9 cellular contexts compared by ENCODE assay signal in the genomic region with DNA sequence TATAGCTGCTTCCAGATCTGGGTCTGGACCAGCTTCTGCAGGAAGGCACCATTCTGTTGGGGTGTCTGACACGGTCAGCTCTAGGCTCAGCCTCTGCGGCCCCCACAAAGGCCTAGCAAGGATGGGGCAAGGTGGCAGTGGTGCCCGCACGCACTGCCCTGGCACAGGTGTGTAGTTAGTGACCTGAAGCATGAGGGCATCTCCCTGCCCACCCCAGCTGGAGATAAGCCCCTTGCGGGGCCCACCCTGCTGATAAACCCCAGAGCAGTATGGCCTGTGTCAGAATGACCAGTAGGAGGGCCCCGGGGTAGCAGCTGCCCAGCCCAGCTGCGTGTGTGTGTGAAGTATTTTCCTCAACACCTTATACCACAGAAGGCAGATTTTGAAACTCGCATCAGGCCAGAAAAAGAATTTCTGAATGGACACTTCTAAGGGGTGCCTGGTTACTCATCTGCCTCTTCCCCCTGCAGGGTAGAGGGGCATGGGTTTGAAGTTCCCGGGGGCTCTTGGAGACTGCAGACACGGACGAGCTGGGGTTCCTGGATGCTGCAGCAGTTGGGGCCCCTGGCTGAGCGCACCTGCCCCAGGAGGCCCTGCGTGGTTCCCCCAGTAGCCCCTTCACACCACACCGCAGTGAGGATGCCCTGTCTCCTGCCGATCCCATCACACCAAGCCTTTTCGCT. TPM values are rescaled to one million over a fixed set of nuclear protein-coding genes. Genes with fewer than 3 reads are reported as not detected.
DNase-seq lines count a peak whose midpoint lies in the region; ATAC-seq and TF ChIP-seq lines count a peak whose summit lies in the region.
"Had no signal": no experiment of that assay in that cellular context is flagged by ENCODE, and none has a peak within 500 bp of the region (broad histone marks: within the 10 kb centered on the region; RNA-seq: fewer than 3 reads in every experiment).

No MANE protein-coding gene starts in this region.

- peaks cover 17% of the 10 kb centered on the region for H3K4me1 Mint-ChIP-seq in activated T-helper 2 cell treated with anti-CD3 and anti-CD28 coated beads, Interferon-gamma antibody, Interleukin-2, Interleukin-4, amounts not matched to agents 10 μg/mL and 5 μg/mL and 100 μg/mL, durations not matched to agents 14 hours and 24 hours and 36 hours (ENCODE audit: low read depth)

- H3K27ac ChIP-seq in A673 (ENCODE audit: low read depth, low read length, poor library complexity, severe bottlenecking) (peak overlapping the region; percentile 81), lower lobe of right lung (peak overlapping the region; percentile 65)

- DNase-seq in A673 (ENCODE audit: low spot score), result no peak
- DNase-seq in HCEC 1CT, result peak; percentile 19
- no peak for DNase-seq in activated T-helper 2 cell treated with anti-CD3 and anti-CD28 coated beads, Interferon-gamma antibody, Interleukin-2, Interleukin-4, amounts not matched to agents 10 μg/mL and 5 μg/mL and 100 μg/mL, durations not matched to agents 14 hours and 24 hours and 36 hours (ENCODE audit: low spot score)
- no peak for DNase-seq in lower lobe of right lung
- DNase-seq in NAMALWA (ENCODE audit: low spot score), result no peak
- DNase-seq in SW480 (ENCODE audit: low spot score), result no peak
- DNase-seq: stimulated activated CD4-positive, alpha-beta T cell treated with anti-CD3 and anti-CD28 coated beads, Interleukin-4, amount 100 ng/mL, for 24 hours had no signal

- H3K4me3 ChIP-seq in A673 (ENCODE audit: low read depth, low read length, poor library complexity, severe bottlenecking) (no peak overlapping the region), lower lobe of right lung (no peak overlapping the region)

- POLR2A ChIA-PET in A673 (lab: Charles Lee; ENCODE audit: low non-redundant PET), result no interaction called here

- ATAC-seq in lower lobe of right lung (no peak), GM21717 (IDR thresholded peaks at IDR 0.05; ENCODE audit: unreplicated experiment) (no peak), HG03571 (IDR thresholded peaks at IDR 0.05; ENCODE audit: unreplicated experiment) (no peak)

- CTCF ChIA-PET in A673 (lab: Charles Lee), result no interaction called here

- no peaks in the 10 kb centered on the region for H3K27me3 ChIP-seq in A673 (replicated peaks; ENCODE audit: insufficient read depth, low read depth, low read length, poor library complexity)
- no peaks in the 10 kb centered on the region for H3K27me3 ChIP-seq in lower lobe of right lung (ENCODE audit: low read depth)

- TF ChIP-seq CTCF in A673 (conservative IDR thresholded peaks at IDR 0.05; ENCODE audit: low read depth, low read length) (no peak), lower lobe of right lung (IDR thresholded peaks at IDR 0.05) (no peak)

- peak overlapping the region; percentile 63 for H3K27ac Mint-ChIP-seq in activated T-helper 2 cell treated with anti-CD3 and anti-CD28 coated beads, Interferon-gamma antibody, Interleukin-2, Interleukin-4, amounts not matched to agents 10 μg/mL and 5 μg/mL and 100 μg/mL, durations not matched to agents 14 hours and 24 hours and 36 hours

- peaks cover 67% of the 10 kb centered on the region for H3K36me3 Mint-ChIP-seq in activated T-helper 2 cell treated with anti-CD3 and anti-CD28 coated beads, Interferon-gamma antibody, Interleukin-2, Interleukin-4, amounts not matched to agents 10 μg/mL and 5 μg/mL and 100 μg/mL, durations not matched to agents 14 hours and 24 hours and 36 hours (ENCODE audit: low read depth)

- no TSS peak for BruUV-seq in A673 (replicated peaks; lab: Mats Ljungman, UMichigan)

- no peaks in the 10 kb centered on the region for H3K9me3 Mint-ChIP-seq in activated T-helper 2 cell treated with anti-CD3 and anti-CD28 coated beads, Interferon-gamma antibody, Interleukin-2, Interleukin-4, amounts not matched to agents 10 μg/mL and 5 μg/mL and 100 μg/mL, durations not matched to agents 14 hours and 24 hours and 36 hours

- H3K4me3 Mint-ChIP-seq in activated T-helper 2 cell treated with anti-CD3 and anti-CD28 coated beads, Interferon-gamma antibody, Interleukin-2, Interleukin-4, amounts not matched to agents 10 μg/mL and 5 μg/mL and 100 μg/mL, durations not matched to agents 14 hours and 24 hours and 36 hours (ENCODE audit: low read depth), result no peak overlapping the region

- no peaks in the 10 kb centered on the region for H3K9me3 ChIP-seq in A673 (ENCODE audit: low read depth, low read length, poor library complexity, severe bottlenecking)
- H3K9me3 ChIP-seq in lower lobe of right lung, result no peaks in the 10 kb centered on the region

- H3K4me1 ChIP-seq in A673 (ENCODE audit: insufficient read depth, low read length, poor library complexity, severe bottlenecking) (peaks cover 26% of the 10 kb centered on the region), lower lobe of right lung (peaks cover 76% of the 10 kb centered on the region)

- peaks cover 47% of the 10 kb centered on the region for H3K36me3 ChIP-seq in A673 (ENCODE audit: insufficient read depth, low read length, poor library complexity, severe bottlenecking)
- peaks cover 71% of the 10 kb centered on the region for H3K36me3 ChIP-seq in lower lobe of right lung

- intact Hi-C loops in A673 (cut with micrococcal nuclease; ENCODE audit: unreplicated experiment) (no loop called here), lower lobe of right lung (cut with DNase I) (no loop called here)
- intact Hi-C loops in activated T-helper 2 cell treated with anti-CD3 and anti-CD28 coated beads, Interferon-gamma antibody, Interleukin-2, Interleukin-4, amounts not matched to agents 10 μg/mL and 5 μg/mL and 100 μg/mL, durations not matched to agents 14 hours and 24 hours and 36 hours (cut with micrococcal nuclease), result no loop called here

- H3K27me3 Mint-ChIP-seq in activated T-helper 2 cell treated with anti-CD3 and anti-CD28 coated beads, Interferon-gamma antibody, Interleukin-2, Interleukin-4, amounts not matched to agents 10 μg/mL and 5 μg/mL and 100 μg/mL, durations not matched to agents 14 hours and 24 hours and 36 hours (ENCODE audit: low read depth), result no peaks in the 10 kb centered on the region

RNA-seq across cellular contexts. Expression of a gene that starts 4.6 kb away (rescaled TPM):
- total RNA-seq in A673 (2021) (568 and 667 TPM in 2 replicates), lower lobe of right lung (331 TPM)
- 713 and 715 TPM in 2 replicates for total RNA-seq in activated T-helper 2 cell treated with anti-CD3 and anti-CD28 coated beads, Interferon-gamma antibody, Interleukin-2, Interleukin-4, amounts not matched to agents 10 μg/mL and 5 μg/mL and 100 μg/mL, durations not matched to agents 14 hours and 24 hours and 36 hours

RNA-seq across cellular contexts. Expression of a gene that starts 6.2 kb away (rescaled TPM):
- total RNA-seq in A673 (2021) (491 and 503 TPM in 2 replicates), lower lobe of right lung (432 TPM)
- total RNA-seq in activated T-helper 2 cell treated with anti-CD3 and anti-CD28 coated beads, Interferon-gamma antibody, Interleukin-2, Interleukin-4, amounts not matched to agents 10 μg/mL and 5 μg/mL and 100 μg/mL, durations not matched to agents 14 hours and 24 hours and 36 hours, result 545 and 603 TPM in 2 replicates

RNA-seq across cellular contexts. Expression of a gene that starts 24.8 kb away (rescaled TPM):
- total RNA-seq in A673 (2021) (251 and 258 TPM in 2 replicates), lower lobe of right lung (42.7 TPM)
- 237 and 240 TPM in 2 replicates for total RNA-seq in activated T-helper 2 cell treated with anti-CD3 and anti-CD28 coated beads, Interferon-gamma antibody, Interleukin-2, Interleukin-4, amounts not matched to agents 10 μg/mL and 5 μg/mL and 100 μg/mL, durations not matched to agents 14 hours and 24 hours and 36 hours

RNA-seq across cellular contexts. Expression of a gene that starts 24.9 kb away (rescaled TPM):
- total RNA-seq in A673 (2021) (128 and 138 TPM in 2 replicates), lower lobe of right lung (81.9 TPM)
- 108 and 119 TPM in 2 replicates for total RNA-seq in activated T-helper 2 cell treated with anti-CD3 and anti-CD28 coated beads, Interferon-gamma antibody, Interleukin-2, Interleukin-4, amounts not matched to agents 10 μg/mL and 5 μg/mL and 100 μg/mL, durations not matched to agents 14 hours and 24 hours and 36 hours

RNA-seq across cellular contexts. Expression of a gene that starts 31.7 kb away (rescaled TPM):
- total RNA-seq in A673 (2021) (not detected in 2 replicates), lower lobe of right lung (not detected)
- total RNA-seq in activated T-helper 2 cell treated with anti-CD3 and anti-CD28 coated beads, Interferon-gamma antibody, Interleukin-2, Interleukin-4, amounts not matched to agents 10 μg/mL and 5 μg/mL and 100 μg/mL, durations not matched to agents 14 hours and 24 hours and 36 hours, result not detected in 2 replicates
